In the genomic region with DNA sequence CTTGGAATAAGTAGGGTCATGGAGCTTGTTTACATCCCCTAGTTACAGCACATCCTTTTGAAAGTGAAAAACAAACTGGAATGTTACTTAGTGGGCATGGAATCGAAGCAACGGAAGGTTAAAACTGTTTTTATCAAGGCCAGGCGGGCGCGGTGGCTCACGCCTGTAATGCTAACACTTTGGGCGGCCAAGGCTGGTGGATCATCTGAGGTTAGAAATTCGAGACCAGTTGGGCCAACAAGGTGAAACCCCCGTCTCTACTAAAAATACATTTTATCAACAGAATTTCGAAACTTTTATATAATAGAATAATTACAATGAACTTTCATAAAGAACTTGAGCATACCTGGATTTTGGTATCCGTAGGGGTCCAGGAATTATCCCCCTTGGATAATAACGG, we compare ENCODE assay signal across 9 cellular contexts. TPM values are rescaled to one million over a fixed set of nuclear protein-coding genes. Genes with fewer than 3 reads are reported as not detected.
DNase-seq lines count a peak whose midpoint lies in the region; ATAC-seq and TF ChIP-seq lines count a peak whose summit lies in the region.
"Had no signal": no experiment of that assay in that cellular context is flagged by ENCODE, and none has a peak within 500 bp of the region (broad histone marks: within the 10 kb centered on the region; RNA-seq: fewer than 3 reads in every experiment).

No MANE protein-coding gene starts in this region.

- no peaks in the 10 kb centered on the region for H3K9me3 Mint-ChIP-seq in chondrocyte (ENCODE audit: low read depth)

- H3K4me3 ChIP-seq in A673 (ENCODE audit: low read depth, low read length, poor library complexity, severe bottlenecking): peak overlapping the region; percentile 88
- peak overlapping the region; percentile 94 for H3K4me3 ChIP-seq in Jurkat, Clone E6-1 (ENCODE audit: low read length)
- peak overlapping the region; percentile 90 for H3K4me3 ChIP-seq in muscle layer of duodenum (ENCODE audit: low read depth in 1 of 2, low read length in 2 of 2)

- POLR2A ChIA-PET in A673 (lab: Charles Lee; ENCODE audit: low non-redundant PET): no interaction called here

- DNase-seq in A673 (ENCODE audit: low spot score) (no peak), chondrocyte (ENCODE audit: low spot score) (no peak), GOT3 (lab: John Stamatoyannopoulos, UW) (no peak), amygdala (lab: John Stamatoyannopoulos, UW) (no peak)
- no peak for DNase-seq in Jurkat, Clone E6-1 (ENCODE audit: low read depth, low spot score)

- peaks cover 5% of the 10 kb centered on the region for H3K36me3 Mint-ChIP-seq in chondrocyte (ENCODE audit: low read depth)

- ATAC-seq in GM21576 (IDR thresholded peaks at IDR 0.05; ENCODE audit: unreplicated experiment): no peak
- no peak for ATAC-seq in GM18873 (IDR thresholded peaks at IDR 0.05; ENCODE audit: low FRiP score, unreplicated experiment)

- no peaks in the 10 kb centered on the region for H3K27me3 Mint-ChIP-seq in chondrocyte (ENCODE audit: low read depth)

- TF ChIP-seq CTCF in A673 (conservative IDR thresholded peaks at IDR 0.05; ENCODE audit: low read depth, low read length) (no peak), chondrocyte (IDR thresholded peaks at IDR 0.05) (no peak)

- peaks cover 26% of the 10 kb centered on the region for H3K36me3 ChIP-seq in A673 (ENCODE audit: insufficient read depth, low read length, poor library complexity, severe bottlenecking)
- peaks cover 11 to 19% of the 10 kb centered on the region in 2 donors for H3K36me3 ChIP-seq in muscle layer of duodenum (ENCODE audit: control insufficient read depth in 1 of 2, insufficient read depth in 2 of 2, low read length in 2 of 2)

- H3K4me1 ChIP-seq in A673 (ENCODE audit: insufficient read depth, low read length, poor library complexity, severe bottlenecking): peaks cover 6% of the 10 kb centered on the region
- H3K4me1 ChIP-seq in muscle layer of duodenum (ENCODE audit: control insufficient read depth in 1 of 2, insufficient read depth in 2 of 2, low read length in 2 of 2): peaks cover 6 to 16% of the 10 kb centered on the region in 2 donors

- peak overlapping the region; percentile 95 for H3K27ac Mint-ChIP-seq in chondrocyte (ENCODE audit: unreplicated experiment)

- H3K27me3 ChIP-seq in A673 (replicated peaks; ENCODE audit: insufficient read depth, low read depth, low read length, poor library complexity) (no peaks in the 10 kb centered on the region), muscle layer of duodenum (ENCODE audit: low read depth, low read length) (no peaks in the 10 kb centered on the region)

- H3K9me3 ChIP-seq in A673 (ENCODE audit: low read depth, low read length, poor library complexity, severe bottlenecking) (no peaks in the 10 kb centered on the region), muscle layer of duodenum (ENCODE audit: control insufficient read depth in 1 of 2, low read length in 2 of 2) (no peaks in the 10 kb centered on the region)

- TSS peak; percentile 74 for BruUV-seq in A673 (replicated peaks; lab: Mats Ljungman, UMichigan)

- intact Hi-C loops in A673 (cut with micrococcal nuclease; ENCODE audit: unreplicated experiment): loop anchor here (2.0 to 5.0 kb wide), 2 partner anchors 24 to 214 kb away; partner anchors contain the start of genes OGDH and PPIA

- H3K4me1 Mint-ChIP-seq in chondrocyte (ENCODE audit: low read depth): peaks cover 32% of the 10 kb centered on the region

- H3K4me3 Mint-ChIP-seq in chondrocyte (ENCODE audit: unreplicated experiment): peak overlapping the region; percentile 82

- peak overlapping the region; percentile 83 for H3K27ac ChIP-seq in A673 (ENCODE audit: low read depth, low read length, poor library complexity, severe bottlenecking)
- peak overlapping the region; percentile 99 for H3K27ac ChIP-seq in muscle layer of duodenum (ENCODE audit: low read length)

- CTCF ChIA-PET in A673 (lab: Charles Lee): no interaction called here

RNA-seq across cellular contexts. Expression of gene TMED4, which starts 1.1 kb away (rescaled TPM):
- 77.6 and 79.5 TPM in 2 replicates for total RNA-seq in A673 (2021)
- polyA plus RNA-seq in Jurkat, Clone E6-1 (2012; ENCODE audit: insufficient read depth, insufficient read length): 64.9 TPM
- 55.1 to 65.9 TPM (median 55.6 TPM) in 3 replicates for total RNA-seq in chondrocyte

RNA-seq across cellular contexts. Expression of gene DDX56, which starts 9.4 kb away (rescaled TPM):
- total RNA-seq in A673 (2021) (119 and 147 TPM in 2 replicates), chondrocyte (48.7 to 52.7 TPM (median 49.9 TPM) in 3 replicates)
- polyA plus RNA-seq in Jurkat, Clone E6-1 (2012; ENCODE audit: insufficient read depth, insufficient read length): 107 TPM

RNA-seq across cellular contexts. Expression of gene OGDH, which starts 23.3 kb away (rescaled TPM):
- 111 and 113 TPM in 2 replicates for total RNA-seq in A673 (2021)
- polyA plus RNA-seq in Jurkat, Clone E6-1 (2012; ENCODE audit: insufficient read depth, insufficient read length): 56.3 TPM
- total RNA-seq in chondrocyte: 80.0 to 128 TPM (median 83.7 TPM) in 3 replicates

RNA-seq across cellular contexts. Expression of gene NPC1L1, which starts 42.0 kb away (rescaled TPM):
- total RNA-seq in A673 (2021): not detected in 2 replicates
- polyA plus RNA-seq in Jurkat, Clone E6-1 (2012; ENCODE audit: insufficient read depth, insufficient read length): not detected
- total RNA-seq in chondrocyte: not detected in 3 replicates
- total RNA-seq: LHCN-M2 had no signal
